9 cellular contexts compared by ENCODE assay signal in the genomic region with DNA sequence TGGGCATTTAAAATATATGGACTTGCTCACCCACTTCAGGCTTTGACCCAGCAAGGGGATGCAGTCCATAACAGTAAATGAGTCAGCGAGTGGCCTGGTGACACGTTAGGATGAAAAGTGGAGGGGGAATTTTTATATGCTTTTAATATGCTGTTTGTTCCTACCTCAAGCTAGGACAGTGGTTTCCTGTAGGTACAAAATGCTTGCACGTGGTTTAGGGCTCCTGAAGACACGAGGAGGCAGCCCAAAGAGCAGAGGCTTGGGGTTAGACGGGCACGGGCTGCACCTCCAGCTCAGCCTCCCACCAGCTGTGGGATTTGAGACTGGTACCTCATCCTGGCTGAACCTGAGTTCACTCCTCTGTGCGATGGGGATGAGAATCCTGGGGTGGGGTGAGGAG.
DNase-seq lines count a peak whose midpoint lies in the region; TF ChIP-seq lines count a peak whose summit lies in the region.
"Had no signal": no experiment of that assay in that cellular context is flagged by ENCODE, and none has a peak within 500 bp of the region (broad histone marks: within the 10 kb centered on the region; RNA-seq: fewer than 3 reads in every experiment).

No MANE protein-coding gene starts in this region.

- no peak for TF ChIP-seq CTCF in OCI-LY1 (IDR thresholded peaks at IDR 0.05; ENCODE audit: low read length)

- H3K27ac ChIP-seq in CD8-positive, alpha-beta memory T cell (ENCODE audit: low read depth, low read length) = no peak overlapping the region
- no peak overlapping the region for H3K27ac ChIP-seq in OCI-LY1 (ENCODE audit: low read depth, low read length, poor library complexity, severe bottlenecking)

- peak overlapping the region; percentile 56 for H3K4me2 ChIP-seq in OCI-LY1 (ENCODE audit: low read length)

- no peaks in the 10 kb centered on the region for H4K20me1 ChIP-seq in OCI-LY1 (ENCODE audit: insufficient read depth, low read length)

- CTCF ChIA-PET in CD8-positive, alpha-beta memory T cell (lab: Charles Lee) = interaction anchor here (0.6 to 3.2 kb wide), 16 partner anchors 9 to 1420 kb away, joined by 3 to 25 read pairs (median 4); no protein-coding TSS in a partner anchor

- H3K4me3 Mint-ChIP-seq in CD8-positive, alpha-beta memory T cell = peak overlapping the region; percentile 82 to 92 (median 85)
- H3K4me3 Mint-ChIP-seq in activated naive CD8-positive, alpha-beta T cell treated with anti-CD3 and anti-CD28 coated beads for 36 hours = peak overlapping the region; percentile 76

- peak overlapping the region; percentile 1; the same call in 1 of the 2 replicates for H2AFZ ChIP-seq in OCI-LY1 (ENCODE audit: low read length)
- H2AFZ ChIP-seq in neuron (ENCODE audit: low read depth, low read length) = peak overlapping the region; percentile 93

- H3K27ac Mint-ChIP-seq in CD8-positive, alpha-beta memory T cell = peak overlapping the region in 6 of 8 donors; percentile 41 to 93 (median 80)
- H3K27ac Mint-ChIP-seq in activated naive CD8-positive, alpha-beta T cell treated with anti-CD3 and anti-CD28 coated beads for 36 hours = peak overlapping the region; percentile 66

- no peaks in the 10 kb centered on the region for H3K36me3 Mint-ChIP-seq in CD8-positive, alpha-beta memory T cell
- H3K36me3 Mint-ChIP-seq in activated naive CD8-positive, alpha-beta T cell treated with anti-CD3 and anti-CD28 coated beads for 36 hours = no peaks in the 10 kb centered on the region

- H3K9me3 ChIP-seq in CD8-positive, alpha-beta memory T cell (ENCODE audit: low read length) = no peaks in the 10 kb centered on the region
- H3K9me3 ChIP-seq in OCI-LY1 (ENCODE audit: low read length) (no peaks in the 10 kb centered on the region), neuron (ENCODE audit: low read length) (no peaks in the 10 kb centered on the region)

- H3K9me3 Mint-ChIP-seq in CD8-positive, alpha-beta memory T cell = no peaks in the 10 kb centered on the region
- H3K9me3 Mint-ChIP-seq in activated naive CD8-positive, alpha-beta T cell treated with anti-CD3 and anti-CD28 coated beads for 36 hours = no peaks in the 10 kb centered on the region

- H3K27me3 ChIP-seq in CD8-positive, alpha-beta memory T cell (ENCODE audit: insufficient read depth, low read length, poor library complexity, severe bottlenecking) = peaks cover 3% of the 10 kb centered on the region
- H3K27me3 ChIP-seq in OCI-LY1 (ENCODE audit: insufficient read depth, low read length) = no peaks in the 10 kb centered on the region
- H3K27me3 ChIP-seq in neuron (ENCODE audit: insufficient read depth, low read length) = peaks cover 10% of the 10 kb centered on the region

- no peaks in the 10 kb centered on the region for H3F3A ChIP-seq in OCI-LY1 (ENCODE audit: insufficient read depth, low read length)

- peaks cover 11% of the 10 kb centered on the region for H3K4me1 ChIP-seq in CD8-positive, alpha-beta memory T cell (ENCODE audit: insufficient read depth, low read length)
- peaks cover 15% of the 10 kb centered on the region for H3K4me1 ChIP-seq in OCI-LY1 (ENCODE audit: insufficient read depth, low read length, severe bottlenecking)
- peaks cover 3% of the 10 kb centered on the region for H3K4me1 ChIP-seq in neuron (ENCODE audit: insufficient read depth, low read length)

- H3K9me2 ChIP-seq in OCI-LY1 (ENCODE audit: low read depth, low read length) = no peaks in the 10 kb centered on the region

- H3K4me1 Mint-ChIP-seq in CD8-positive, alpha-beta memory T cell = peaks cover 16 to 19% (median 16%) of the 10 kb centered on the region in 3 donors
- H3K4me1 Mint-ChIP-seq in activated naive CD8-positive, alpha-beta T cell treated with anti-CD3 and anti-CD28 coated beads for 36 hours = peaks cover 22% of the 10 kb centered on the region

- DNase-seq in CD8-positive, alpha-beta memory T cell = peak in 4 of 5 donors; percentile 6 to 51 (median 26)
- peak; percentile 9 for DNase-seq in activated naive CD8-positive, alpha-beta T cell treated with anti-CD3 and anti-CD28 coated beads for 36 hours
- no peak for DNase-seq in activated effector memory CD4-positive, alpha-beta T cell treated with anti-CD3 and anti-CD28 coated beads, Interleukin-2, amount 50 U/mL, for 16 hours
- DNase-seq in superior temporal gyrus (ENCODE audit: extremely low spot score) (no peak), NOMO-1 (lab: John Stamatoyannopoulos, UW; ENCODE audit: unreplicated experiment in 2 of 2) (no peak), cortex of kidney (lab: John Stamatoyannopoulos, UW) (no peak)
- DNase-seq: NCI-H1436 treated with DMSO at 0.1 percent for 48 hours had no signal

- POLR2A ChIA-PET in CD8-positive, alpha-beta memory T cell (lab: Charles Lee) = no interaction called here

- no peaks in the 10 kb centered on the region for H3K79me2 ChIP-seq in OCI-LY1 (ENCODE audit: insufficient read depth, low read length)

- no peak overlapping the region; the same call in 1 of the 2 replicates for H3K9ac ChIP-seq in OCI-LY1 (ENCODE audit: low read length)

- peak overlapping the region; percentile 55 for H3K4me3 ChIP-seq in CD8-positive, alpha-beta memory T cell (ENCODE audit: low read length)
- peak overlapping the region; percentile 52 for H3K4me3 ChIP-seq in OCI-LY1 (ENCODE audit: low read depth, low read length, poor library complexity, severe bottlenecking)
- H3K4me3 ChIP-seq in neuron (ENCODE audit: low read length) = no peak overlapping the region

- peaks cover 22 to 54% of the 10 kb centered on the region in 2 donors for H3K27me3 Mint-ChIP-seq in CD8-positive, alpha-beta memory T cell
- H3K27me3 Mint-ChIP-seq in activated naive CD8-positive, alpha-beta T cell treated with anti-CD3 and anti-CD28 coated beads for 36 hours = peaks cover 40% of the 10 kb centered on the region

- no peaks in the 10 kb centered on the region for H3K36me3 ChIP-seq in CD8-positive, alpha-beta memory T cell (ENCODE audit: insufficient read depth, low read length)
- no peaks in the 10 kb centered on the region for H3K36me3 ChIP-seq in OCI-LY1 (ENCODE audit: insufficient read depth, low read length)
- no peaks in the 10 kb centered on the region for H3K36me3 ChIP-seq in neuron (ENCODE audit: insufficient read depth, low read length)

Comparison
In these comparisons a context has a peak if more than half of its experiments do, and no peak if none do; other contexts are left out.
1. DNase-seq: peak in CD8-positive, alpha-beta memory T cell (4 of 5) and activated naive CD8-positive, alpha-beta T cell treated with anti-CD3 and anti-CD28 coated beads for 36 hours (single experiment); none in activated effector memory CD4-positive, alpha-beta T cell treated with anti-CD3 and anti-CD28 coated beads, Interleukin-2, amount 50 U/mL, for 16 hours (single experiment), superior temporal gyrus (single experiment), NOMO-1 (0 of 2) and cortex of kidney (single experiment).